18 cellular contexts compared by ENCODE assay signal in genomic region chr3:189099031-189099471, GRCh38.
DNase-seq lines count a peak whose midpoint lies in the region; ATAC-seq, FAIRE-seq and TF ChIP-seq lines count a peak whose summit lies in the region.
"Had no signal": no experiment of that assay in that cellular context is flagged by ENCODE, and none has a peak within 500 bp of the region (broad histone marks: within the 10 kb centered on the region; RNA-seq: fewer than 3 reads in every experiment).

No MANE protein-coding gene starts in this region.

- H3K27me3 ChIP-seq in body of pancreas (no peaks in the 10 kb centered on the region), pancreas (no peaks in the 10 kb centered on the region), upper lobe of left lung (no peaks in the 10 kb centered on the region), endodermal cell (ENCODE audit: control insufficient read depth, insufficient read depth, low read length, poor library complexity, severe bottlenecking) (no peaks in the 10 kb centered on the region)

- H3K27me3 Mint-ChIP-seq in endodermal cell (ENCODE audit: insufficient read depth) = no peaks in the 10 kb centered on the region
- H3K27me3 Mint-ChIP-seq: activated naive CD4-positive, alpha-beta T cell treated with anti-CD3 and anti-CD28 coated beads, Interleukin-2, amount 50 U/mL, for 24 hours; stimulated activated naive CD8-positive, alpha-beta T cell treated with anti-CD3 and anti-CD28 coated beads, Interleukin-15, amount 100 ng/mL, for 72 hours had no signal

- no peaks in the 10 kb centered on the region for H3K36me3 Mint-ChIP-seq in endodermal cell (ENCODE audit: low read depth)
- H3K36me3 Mint-ChIP-seq: activated naive CD4-positive, alpha-beta T cell treated with anti-CD3 and anti-CD28 coated beads, Interleukin-2, amount 50 U/mL, for 24 hours had no signal

- no peaks in the 10 kb centered on the region for H3K9me3 Mint-ChIP-seq in endodermal cell
- H3K9me3 Mint-ChIP-seq: activated naive CD4-positive, alpha-beta T cell treated with anti-CD3 and anti-CD28 coated beads, Interleukin-2, amount 50 U/mL, for 24 hours; neural crest cell had no signal

- H3K4me3 ChIP-seq in body of pancreas (no peak overlapping the region), pancreas (no peak overlapping the region), upper lobe of left lung (no peak overlapping the region), endodermal cell (ENCODE audit: low read length) (no peak overlapping the region)
- H3K4me3 ChIP-seq: PC-9 had no signal

- DNase-seq in body of pancreas = peak; percentile 19 to 49 (median 37)
- DNase-seq in left cardiac atrium = peak; percentile 87
- DNase-seq in pancreas = peak in 4 of 6 donors; percentile 19 to 55 (median 22)
- DNase-seq in upper lobe of left lung = peak; percentile 39 to 86
- DNase-seq in endodermal cell = no peak
- DNase-seq in activated CD4-positive, alpha-beta T cell treated with anti-CD3 and anti-CD28 coated beads for 48 hours = no peak
- DNase-seq in SK-N-DZ (ENCODE audit: low spot score) = no peak
- DNase-seq: C1 segment of cervical spinal cord; caudate nucleus; DMS79; KG1; NCI-H1436; NCI-H510A treated with DMSO at 0.1 percent for 48 hours; PC-9; stimulated activated naive CD8-positive, alpha-beta T cell treated with anti-CD3 and anti-CD28 coated beads, Interleukin-15, amount 100 ng/mL, for 72 hours had no signal

- TF ChIP-seq POLR2A in body of pancreas (IDR thresholded peaks at IDR 0.05) (no peak), upper lobe of left lung (IDR thresholded peaks at IDR 0.05) (no peak)

- no peaks in the 10 kb centered on the region for H3K4me1 Mint-ChIP-seq in endodermal cell
- H3K4me1 Mint-ChIP-seq: activated naive CD4-positive, alpha-beta T cell treated with anti-CD3 and anti-CD28 coated beads, Interleukin-2, amount 50 U/mL, for 24 hours; stimulated activated naive CD8-positive, alpha-beta T cell treated with anti-CD3 and anti-CD28 coated beads, Interleukin-15, amount 100 ng/mL, for 72 hours had no signal

- H3K4me3 Mint-ChIP-seq in endodermal cell = no peak overlapping the region
- H3K4me3 Mint-ChIP-seq: activated naive CD4-positive, alpha-beta T cell treated with anti-CD3 and anti-CD28 coated beads, Interleukin-2, amount 50 U/mL, for 24 hours; neural crest cell; stimulated activated naive CD8-positive, alpha-beta T cell treated with anti-CD3 and anti-CD28 coated beads, Interleukin-15, amount 100 ng/mL, for 72 hours had no signal

- H3K9ac ChIP-seq in endodermal cell (ENCODE audit: extremely low read depth, low read length, poor library complexity, severe bottlenecking) = no peak overlapping the region

- TF ChIP-seq CTCF in body of pancreas (IDR thresholded peaks at IDR 0.05) = no peak
- no peak for TF ChIP-seq CTCF in pancreas (IDR thresholded peaks at IDR 0.05)
- no peak for TF ChIP-seq CTCF in upper lobe of left lung (IDR thresholded peaks at IDR 0.05)
- no peak for TF ChIP-seq CTCF in endodermal cell (conservative IDR thresholded peaks at IDR 0.05)

- H3K27ac Mint-ChIP-seq in endodermal cell = no peak overlapping the region
- H3K27ac Mint-ChIP-seq: activated naive CD4-positive, alpha-beta T cell treated with anti-CD3 and anti-CD28 coated beads, Interleukin-2, amount 50 U/mL, for 24 hours; stimulated activated naive CD8-positive, alpha-beta T cell treated with anti-CD3 and anti-CD28 coated beads, Interleukin-15, amount 100 ng/mL, for 72 hours had no signal

- 71 to 82% methylated on average over 11 to 12 of the region's 12 CpGs for WGBS in body of pancreas, 2 donors
- 79 to 80% methylated on average over 12 of the region's 12 CpGs for WGBS in pancreas, 2 donors
- 67 to 76% methylated on average over 11 to 12 of the region's 12 CpGs for WGBS in upper lobe of left lung, 2 donors
- WGBS in endodermal cell (ENCODE audit: insufficient coverage in 1 of 2, insufficient read length in 1 of 2), 2 experiments = 92% methylated on average over 4 to 12 of the region's 12 CpGs

- H3K9me3 ChIP-seq in body of pancreas = no peaks in the 10 kb centered on the region
- H3K9me3 ChIP-seq in pancreas = no peaks in the 10 kb centered on the region
- H3K9me3 ChIP-seq in upper lobe of left lung = no peaks in the 10 kb centered on the region
- H3K9me3 ChIP-seq in endodermal cell (ENCODE audit: control insufficient read depth, low read length) = no peaks in the 10 kb centered on the region

- intact Hi-C loops in body of pancreas (cut with DNase I) (no loop called here), left cardiac atrium (cut with DNase I) (no loop called here), pancreas (cut with DNase I) (no loop called here)

- H3K36me3 ChIP-seq in body of pancreas (replicated peaks in 1 of 2; ENCODE audit: insufficient read depth in 1 of 2, low read depth in 2 of 2) (no peaks in the 10 kb centered on the region), pancreas (no peaks in the 10 kb centered on the region), upper lobe of left lung (no peaks in the 10 kb centered on the region), endodermal cell (ENCODE audit: control insufficient read depth, insufficient read depth, low read length) (no peaks in the 10 kb centered on the region)

- FAIRE-seq in pancreas (lab: Jason Lieb, UNC) = no peak

- TF ChIP-seq EP300 in upper lobe of left lung (IDR thresholded peaks at IDR 0.05) = peak in 1 of 4 donors; percentile 46

- peak; percentile 59 for ATAC-seq in body of pancreas
- ATAC-seq in left cardiac atrium = peak; percentile 88 to 93
- peak in 2 of 4 donors; percentile 69 to 78 for ATAC-seq in pancreas
- ATAC-seq in upper lobe of left lung (ENCODE audit: low FRiP score in 2 of 2) = peak; percentile 75 to 85
- no peak for ATAC-seq in HG02938 (IDR thresholded peaks at IDR 0.05; ENCODE audit: unreplicated experiment)
- ATAC-seq: stimulated activated naive CD8-positive, alpha-beta T cell treated with anti-CD3 and anti-CD28 coated beads, Interleukin-15, amount 100 ng/mL, for 72 hours had no signal

- H3K27ac ChIP-seq in body of pancreas (peak overlapping the region in 1 of 4 donors; percentile 30), pancreas (no peak overlapping the region), upper lobe of left lung (peak overlapping the region; percentile 52 to 76 (median 65)), endodermal cell (ENCODE audit: low read depth, low read length) (no peak overlapping the region)
- H3K27ac ChIP-seq: PC-9 had no signal

- no peaks in the 10 kb centered on the region for H3K4me1 ChIP-seq in body of pancreas
- no peaks in the 10 kb centered on the region for H3K4me1 ChIP-seq in pancreas
- peaks cover 0 to 3% (median 0%) of the 10 kb centered on the region in 4 donors for H3K4me1 ChIP-seq in upper lobe of left lung
- no peaks in the 10 kb centered on the region for H3K4me1 ChIP-seq in endodermal cell (ENCODE audit: control insufficient read depth, insufficient read depth, low read length)

Comparison
In these comparisons a context has a peak if more than half of its experiments do, and no peak if none do; other contexts are left out.
1. DNase-seq: peak in body of pancreas (4 of 4), left cardiac atrium (single experiment), pancreas (4 of 6) and upper lobe of left lung (2 of 2); none in endodermal cell (single experiment), activated CD4-positive, alpha-beta T cell treated with anti-CD3 and anti-CD28 coated beads for 48 hours (single experiment) and SK-N-DZ (single experiment).
2. H3K27ac ChIP-seq: peak in upper lobe of left lung (4 of 4); none in pancreas (0 of 4) and endodermal cell (single experiment).